Comparison of ENCODE assay signal across 12 cellular contexts in genomic region chr3:13654330-13655073, GRCh38.
A peak's percentile ranks its signal among the peaks of the same experiment; 100 is the strongest.
DNase-seq lines count a peak whose midpoint lies in the region; ATAC-seq, FAIRE-seq and TF ChIP-seq lines count a peak whose summit lies in the region.
"Had no signal": no experiment of that assay in that cellular context is flagged by ENCODE, and none has a peak within 500 bp of the region (broad histone marks: within the 10 kb centered on the region; RNA-seq: fewer than 3 reads in every experiment).

No MANE protein-coding gene starts in this region.

- H3K27me3 ChIP-seq in IMR-90 (ENCODE audit: control insufficient read depth, insufficient read depth, low read length) (peaks cover 6% of the 10 kb centered on the region; the same call in 1 of the 2 replicates), H1 (replicated peaks in 1 of 4; ENCODE audit: control insufficient read depth in 3 of 4, extremely low read depth in 1 of 4, insufficient read depth in 3 of 4, low read length in 3 of 4) (peaks cover 1 to 36% (median 30%) of the 10 kb centered on the region in 4 experiments), smooth muscle cell (ENCODE audit: low read depth) (peaks cover 18% of the 10 kb centered on the region)

- TF ChIP-seq CTCF in IMR-90 (conservative IDR thresholded peaks at IDR 0.05; ENCODE audit: low read depth, low read length) (no peak), H1 (IDR thresholded peaks at IDR 0.05; ENCODE audit: control extremely low read depth in 1 of 3, insufficient read depth in 1 of 3, low read depth in 1 of 3, low read length in 3 of 3) (no peak), smooth muscle cell (IDR thresholded peaks at IDR 0.05; ENCODE audit: borderline replicate concordance, insufficient read depth, poor library complexity, severe bottlenecking) (no peak), GM13976 (IDR thresholded peaks at IDR 0.05; ENCODE audit: borderline replicate concordance, control extremely low read depth, extremely low read depth, insufficient read depth, missing control alignments) (no peak)

- no peak overlapping the region for H3K14ac ChIP-seq in IMR-90 (replicated peaks; ENCODE audit: low read depth, low read length)
- H3K14ac ChIP-seq in H1 (ENCODE audit: insufficient read length): no peak overlapping the region

- 0 out of 2 replicates have a peak, but pooled peaks cover 2% of the 10 kb centered on the region for H3K9me1 ChIP-seq in IMR-90 (ENCODE audit: insufficient read depth, low read length)

- H3K4me1 Mint-ChIP-seq in activated CD4-positive, alpha-beta memory T cell treated with anti-CD3 and anti-CD28 coated beads for 36 hours (ENCODE audit: low read depth): peaks cover 34% of the 10 kb centered on the region

- peaks cover 12% of the 10 kb centered on the region for H3K27me3 Mint-ChIP-seq in activated CD4-positive, alpha-beta memory T cell treated with anti-CD3 and anti-CD28 coated beads for 36 hours

- in situ Hi-C loops in IMR-90 (cut with MboI; ENCODE audit: low sequenced_read_pairs) (no loop called here), GM13976 (cut with MboI; ENCODE audit: low sequenced_read_pairs, unreplicated experiment) (loop anchor here (10.0 kb wide), 1 partner anchor 230 kb away; the partner anchor contains the start of gene WNT7A)

- H2BK15ac ChIP-seq in IMR-90 (ENCODE audit: low read depth, low read length) (no peak overlapping the region), H1 (ENCODE audit: low read length) (no peak overlapping the region; the same call in 1 of the 2 replicates)

- no peak overlapping the region for H3K27ac Mint-ChIP-seq in activated CD4-positive, alpha-beta memory T cell treated with anti-CD3 and anti-CD28 coated beads for 36 hours
- H3K27ac Mint-ChIP-seq: naive B cell had no signal

- no peak overlapping the region for H2AK9ac ChIP-seq in IMR-90 (replicated peaks; ENCODE audit: low read depth, low read length, poor library complexity)

- H4K91ac ChIP-seq in IMR-90 (ENCODE audit: insufficient read depth, low read depth, low read length) (no peak overlapping the region), H1 (replicated peaks; ENCODE audit: insufficient read length, low read length) (peak overlapping the region; percentile 86)

- H2AFZ ChIP-seq in IMR-90 (replicated peaks; ENCODE audit: low read length, poor library complexity): peak overlapping the region; percentile 82
- H2AFZ ChIP-seq in H1 (ENCODE audit: low read length): no peak overlapping the region; the same call in 1 of the 2 replicates
- no peak overlapping the region for H2AFZ ChIP-seq in smooth muscle cell (ENCODE audit: low read depth)

- no peaks in the 10 kb centered on the region for H3K79me1 ChIP-seq in IMR-90 (ENCODE audit: low read depth in 1 of 2, low read length in 2 of 2)
- no peaks in the 10 kb centered on the region for H3K79me1 ChIP-seq in H1 (ENCODE audit: low read depth, low read length)

- H3K4me2 ChIP-seq in IMR-90 (ENCODE audit: low read depth, low read length) (no peak overlapping the region), H1 (ENCODE audit: insufficient read depth in 1 of 2, low read depth in 2 of 2, low read length in 2 of 2) (peak overlapping the region; percentile 29 to 66), smooth muscle cell (peak overlapping the region; percentile 87)

- no peaks in the 10 kb centered on the region for H3K36me3 Mint-ChIP-seq in activated CD4-positive, alpha-beta memory T cell treated with anti-CD3 and anti-CD28 coated beads for 36 hours
- H3K36me3 Mint-ChIP-seq: brain had no signal

- H4K8ac ChIP-seq in IMR-90 (ENCODE audit: low read depth in 2 of 2, low read length in 2 of 2) (no peak overlapping the region), H1 (ENCODE audit: extremely low read depth, insufficient read depth, low read length) (no peak overlapping the region; the same call in 1 of the 2 replicates)

- H3K4ac ChIP-seq in IMR-90 (ENCODE audit: low read depth, low read length): no peak overlapping the region
- no peak overlapping the region for H3K4ac ChIP-seq in H1 (replicated peaks; ENCODE audit: insufficient read length, low read depth, low read length)

- no peak overlapping the region for H4K5ac ChIP-seq in IMR-90 (ENCODE audit: low read depth, low read length)
- H4K5ac ChIP-seq in H1 (ENCODE audit: insufficient read length, low read depth, low read length): no peak overlapping the region

- no peak for TF ChIP-seq RAD21 in IMR-90 (IDR thresholded peaks at IDR 0.05; ENCODE audit: low read length)
- no peak for TF ChIP-seq RAD21 in H1 (IDR thresholded peaks at IDR 0.05 in 1 of 2, conservative IDR thresholded peaks at IDR 0.05 in 1 of 2; ENCODE audit: low read depth in 2 of 2, low read length in 2 of 2)

- no peak for ATAC-seq in IMR-90 (ENCODE audit: low read depth)
- no peak for ATAC-seq in HG02840 (IDR thresholded peaks at IDR 0.05; ENCODE audit: low FRiP score, unreplicated experiment)

- no peak for TF ChIP-seq EP300 in H1 (IDR thresholded peaks at IDR 0.05; ENCODE audit: borderline replicate concordance in 1 of 2, low read depth in 2 of 2, low read length in 2 of 2)

- H3K18ac ChIP-seq in IMR-90 (ENCODE audit: low read depth, low read length) (no peak overlapping the region), H1 (ENCODE audit: extremely low read depth, low read length) (0 out of 2 replicates have a peak overlapping the region, but pooled peaks have one; percentile 52)

- H3K23me2 ChIP-seq in H1 (ENCODE audit: low read depth, low read length): peaks cover 1% of the 10 kb centered on the region; the same call in 1 of the 2 replicates

- no peaks in the 10 kb centered on the region for H3K9me3 ChIP-seq in IMR-90 (ENCODE audit: control insufficient read depth, insufficient read depth, low read length)
- no peaks in the 10 kb centered on the region for H3K9me3 ChIP-seq in H1 (ENCODE audit: insufficient read depth in 2 of 2, low read depth in 1 of 2, low read length in 1 of 2)
- no peaks in the 10 kb centered on the region for H3K9me3 ChIP-seq in smooth muscle cell (replicated peaks; ENCODE audit: low read depth)

- no peak overlapping the region for H3K4me3 Mint-ChIP-seq in activated CD4-positive, alpha-beta memory T cell treated with anti-CD3 and anti-CD28 coated beads for 36 hours
- H3K4me3 Mint-ChIP-seq: brain had no signal

- CTCF ChIA-PET in IMR-90 (lab: Yijun Ruan, JAX): interaction anchor here (0.6 to 1.0 kb wide), 3 partner anchors 156 to 247 kb away, joined by 3 read pairs; no protein-coding TSS in a partner anchor
- CTCF ChIA-PET in activated CD4-positive, alpha-beta memory T cell treated with anti-CD3 and anti-CD28 coated beads for 36 hours (lab: Charles Lee): interaction anchor here (0.6 to 17.5 kb wide), 14 partner anchors 13 to 251 kb away, joined by 3 to 567 read pairs (median 4); partner anchors contain the start of genes HDAC11 and WNT7A
- CTCF ChIA-PET in H1 (lab: Charles Lee; ENCODE audit: partially characterized antibody): interaction anchor here (0.5 to 34.9 kb wide), 27 partner anchors 8 to 309 kb away, joined by 3 to 772 read pairs (median 5); partner anchors contain the start of gene WNT7A

- FAIRE-seq in H1 (lab: Jason Lieb, UNC): no peak
- FAIRE-seq: G401.6 had no signal

- H3K4me3 ChIP-seq in IMR-90 (ENCODE audit: insufficient read depth, low read depth, low read length) (no peak overlapping the region), H1 (ENCODE audit: extremely low read depth in 1 of 4, insufficient read depth in 2 of 4, low read depth in 3 of 4, low read length in 4 of 4) (peak overlapping the region in 3 of 4 experiments; percentile 35 to 48 (median 43); a peak in 6 of 8 replicates), smooth muscle cell (no peak overlapping the region)

- H2BK12ac ChIP-seq in H1 (ENCODE audit: low read depth, low read length): no peak overlapping the region

- H3K56ac ChIP-seq in IMR-90 (ENCODE audit: extremely low read depth, insufficient read depth, low read length) (no peak overlapping the region), H1 (replicated peaks; ENCODE audit: insufficient read length, low read depth, low read length) (no peak overlapping the region)

- H3K27ac ChIP-seq in IMR-90 (ENCODE audit: insufficient read depth, low read length) (no peak overlapping the region), H1 (ENCODE audit: low read depth, low read length) (no peak overlapping the region), smooth muscle cell (ENCODE audit: low read depth) (no peak overlapping the region)

- POLR2A ChIA-PET in IMR-90 (lab: Charles Lee; ENCODE audit: unreplicated experiment): no interaction called here
- POLR2A ChIA-PET in activated CD4-positive, alpha-beta memory T cell treated with anti-CD3 and anti-CD28 coated beads for 36 hours (lab: Charles Lee): interaction anchor here (0.8 to 1.0 kb wide), 2 partner anchors 226 to 234 kb away, joined by 3 read pairs; partner anchors contain the start of gene WNT7A
- POLR2A ChIA-PET in H1 (lab: Charles Lee; ENCODE audit: partially characterized antibody): interaction anchor here (0.9 kb wide), 1 partner anchor 36 kb away, joined by 3 read pairs; no protein-coding TSS in a partner anchor

- intact Hi-C loops in IMR-90 (cut with micrococcal nuclease): loop anchor here (5.0 kb wide), 4 partner anchors 468 to 1268 kb away; partner anchors contain the start of gene CHCHD4
- intact Hi-C loops in activated CD4-positive, alpha-beta memory T cell treated with anti-CD3 and anti-CD28 coated beads for 36 hours (cut with micrococcal nuclease): no loop called here

- H3K36me3 ChIP-seq in IMR-90 (ENCODE audit: control insufficient read depth, insufficient read depth, low read length) (no peaks in the 10 kb centered on the region), H1 (ENCODE audit: control insufficient read depth in 2 of 4, insufficient read depth in 4 of 4, low read length in 3 of 4) (no peaks in the 10 kb centered on the region), smooth muscle cell (ENCODE audit: low read depth) (no peaks in the 10 kb centered on the region)

- dilution Hi-C loops in IMR-90 (cut with HindIII; ENCODE audit: low sequenced_read_pairs, unreplicated experiment): no loop called here

- DNase-seq in IMR-90 (no peak), H1 (ENCODE audit: low read depth in 1 of 2, low spot score in 2 of 2) (peak in 1 of 2 experiments; percentile 58), smooth muscle cell (lab: John Stamatoyannopoulos, UW; ENCODE audit: unreplicated experiment) (no peak), GM13976 (ENCODE audit: low spot score) (no peak), mucosa of gallbladder (ENCODE audit: low spot score) (no peak)
- peak; percentile 61 for DNase-seq in activated CD4-positive, alpha-beta memory T cell treated with anti-CD3 and anti-CD28 coated beads for 36 hours
- DNase-seq: foreskin melanocyte, naive B cell, NCI-H526 treated with DMSO at 0.1 percent for 48 hours had no signal

- H2BK20ac ChIP-seq in IMR-90 (ENCODE audit: low read depth, low read length) (no peak overlapping the region), H1 (ENCODE audit: low read length) (no peak overlapping the region)

- WGBS in IMR-90 (ENCODE audit: extremely low coverage in 2 of 2, insufficient read length in 1 of 2), 2 experiments: 70% methylated on average over 6 of the region's 15 CpGs; no CpG with 5 or more reads in 1 of the 2 experiments
- WGBS in H1 (ENCODE audit: extremely low coverage in 1 of 2, insufficient coverage in 1 of 2, insufficient read length in 1 of 2, insufficient replicate concordance in 2 of 2, low coverage in 1 of 2, low lambda C conversion rate in 2 of 2, missing lambda C conversion rate in 1 of 2), 2 experiments: 59% methylated on average over 14 of the region's 15 CpGs; no CpG with 5 or more reads in 1 of the 2 experiments
- 84% methylated on average over 15 of the region's 15 CpGs for WGBS in smooth muscle cell (ENCODE audit: low lambda C conversion rate)

- no peak for TF ChIP-seq POLR2A in IMR-90 (IDR thresholded peaks at IDR 0.05; ENCODE audit: low read depth, low read length)
- no peak for TF ChIP-seq POLR2A in H1 (IDR thresholded peaks at IDR 0.05; ENCODE audit: control extremely low read depth in 1 of 2, low read depth in 2 of 2, low read length in 2 of 2)

- no peaks in the 10 kb centered on the region for H3K4me1 ChIP-seq in IMR-90 (ENCODE audit: control insufficient read depth, insufficient read depth, low read length)
- H3K4me1 ChIP-seq in H1 (replicated peaks in 1 of 4; ENCODE audit: control insufficient read depth in 3 of 4, insufficient read depth in 4 of 4, low read length in 3 of 4): peaks cover 0 to 8% (median 6%) of the 10 kb centered on the region in 4 experiments; a peak in 5 of 7 replicates
- H3K4me1 ChIP-seq in smooth muscle cell (ENCODE audit: low read depth): peaks cover 4% of the 10 kb centered on the region

- H2BK120ac ChIP-seq in IMR-90 (ENCODE audit: low read depth, low read length) (no peak overlapping the region), H1 (replicated peaks; ENCODE audit: low read depth, low read length) (no peak overlapping the region)

- H4K20me1 ChIP-seq in IMR-90 (ENCODE audit: insufficient read depth, low read length) (0 out of 2 replicates have a peak, but pooled peaks cover 3% of the 10 kb centered on the region), H1 (replicated peaks in 1 of 2; ENCODE audit: control insufficient read depth in 1 of 2, insufficient read depth in 2 of 2, low read length in 2 of 2) (no peaks in the 10 kb centered on the region), smooth muscle cell (ENCODE audit: low read depth) (no peaks in the 10 kb centered on the region)

- H2AK5ac ChIP-seq in IMR-90 (ENCODE audit: low read depth, low read length) (no peak overlapping the region), H1 (ENCODE audit: low read depth, low read length) (0 out of 2 replicates have a peak overlapping the region, but pooled peaks have one; percentile 34)

- no peaks in the 10 kb centered on the region for H3K9me3 Mint-ChIP-seq in activated CD4-positive, alpha-beta memory T cell treated with anti-CD3 and anti-CD28 coated beads for 36 hours
- H3K9me3 Mint-ChIP-seq: naive B cell had no signal

- no peak overlapping the region for H3K9ac ChIP-seq in IMR-90 (ENCODE audit: low read depth, low read length)
- no peak overlapping the region for H3K9ac ChIP-seq in H1 (replicated peaks in 1 of 4; ENCODE audit: extremely low read depth in 1 of 4, low read depth in 3 of 4, low read length in 3 of 4)
- H3K9ac ChIP-seq in smooth muscle cell (ENCODE audit: low read depth): no peak overlapping the region

- H3K79me2 ChIP-seq in H1 (ENCODE audit: control insufficient read depth in 1 of 2, insufficient read depth in 2 of 2, low read length in 2 of 2) (no peaks in the 10 kb centered on the region), smooth muscle cell (ENCODE audit: low read depth) (no peaks in the 10 kb centered on the region)

- BruUV-seq in IMR-90 (replicated peaks; lab: Mats Ljungman, UMichigan): no TSS peak

- H3K23ac ChIP-seq in IMR-90 (ENCODE audit: low read depth, low read length) (no peak overlapping the region), H1 (ENCODE audit: insufficient read length) (no peak overlapping the region)

- H3F3A ChIP-seq in smooth muscle cell (ENCODE audit: low read depth): no peaks in the 10 kb centered on the region

- H2BK5ac ChIP-seq in IMR-90 (ENCODE audit: low read depth, low read length, poor library complexity, severe bottlenecking) (no peak overlapping the region), H1 (ENCODE audit: low read depth, low read length) (peak overlapping the region; percentile 44; the same call in 1 of the 2 replicates)

Comparison
In these comparisons a context has a peak if more than half of its experiments do, and no peak if none do; other contexts are left out.
1. H3K4me3 ChIP-seq: peak in H1 (3 of 4); none in IMR-90 (single experiment) and smooth muscle cell (single experiment).